In the genomic region with DNA sequence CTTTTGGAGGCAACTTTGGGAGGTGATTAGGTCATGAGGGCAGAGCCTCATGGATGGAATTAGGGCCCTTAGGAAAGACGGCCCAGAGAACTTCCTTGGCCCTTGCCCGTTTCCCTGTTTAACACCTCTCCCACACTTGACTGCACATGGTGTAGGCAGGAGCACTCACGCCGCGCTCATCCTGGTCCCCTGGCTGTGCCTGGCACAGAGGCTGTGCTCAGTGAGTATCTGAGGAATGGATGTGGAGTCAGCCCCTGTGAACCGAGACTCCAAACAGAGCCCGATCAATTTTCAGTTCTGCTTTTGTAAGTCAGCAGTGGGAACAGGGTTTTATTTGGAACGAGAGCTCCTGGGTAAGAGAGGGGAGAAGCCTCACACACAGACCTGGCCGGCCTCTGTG, we compare ENCODE assay signal across 11 cellular contexts.
"Had no signal": no experiment of that assay in that cellular context is flagged by ENCODE, and none has a peak within 500 bp of the region (broad histone marks: within the 10 kb centered on the region; RNA-seq: fewer than 3 reads in every experiment).

No MANE protein-coding gene starts in this region.

- H3K36me3 ChIP-seq: lower lobe of right lung had no signal

- H3K27ac ChIP-seq: lower lobe of right lung had no signal

- ATAC-seq: activated CD8-positive, alpha-beta T cell treated with anti-CD3 and anti-CD28 coated beads for 36 hours; activated naive CD4-positive, alpha-beta T cell treated with anti-CD3 and anti-CD28 coated beads, Interleukin-2, amount 50 U/mL, for 72 hours; activated T-cell treated with anti-CD3 and anti-CD28 coated beads, Interleukin-2, amount 50 U/mL, for 72 hours; left colon; lower lobe of right lung; stimulated activated memory B cell treated with anti-CD40 and anti-IgM and Interleukin-4, amounts not matched to agents 10 μg/mL and 1 μg/mL and 100 μg/mL, for 72 hours had no signal

- DNase-seq: activated B cell treated with CpG ODN at 0.5 μM for 24 hours; activated CD4-positive, alpha-beta T cell treated with anti-CD3 and anti-CD28 coated beads for 48 hours; activated CD8-positive, alpha-beta T cell treated with anti-CD3 and anti-CD28 coated beads for 36 hours; activated gamma-delta T cell; activated T-cell treated with anti-CD3 and anti-CD28 coated beads, Interleukin-2, amount 50 U/mL, for 72 hours; caudate nucleus; left colon; lower lobe of right lung; stimulated activated CD4-positive, alpha-beta T cell treated with anti-CD3 and anti-CD28 coated beads, Interleukin-2, amount 100 ng/mL, for 48 hours had no signal

- H3K9me3 ChIP-seq: lower lobe of right lung had no signal

- H3K4me1 ChIP-seq: lower lobe of right lung had no signal

- H3K4me3 ChIP-seq: lower lobe of right lung had no signal
